In genomic region chr1:6234502-6235295, GRCh38 we compare ENCODE assay signal across 8 cellular contexts. TPM values are rescaled to one million over a fixed set of nuclear protein-coding genes. Genes with fewer than 3 reads are reported as not detected.
DNase-seq lines count a peak whose midpoint lies in the region; ATAC-seq, FAIRE-seq and TF ChIP-seq lines count a peak whose summit lies in the region.

No MANE protein-coding gene starts in this region.

- WGBS in esophagus, 2 donors = 41% methylated on average over 20 of the region's 20 CpGs

- no peaks in the 10 kb centered on the region for H3K9me3 Mint-ChIP-seq in progenitor cell of endocrine pancreas (ENCODE audit: low read depth)

- peak overlapping the region; percentile 89 for H3K4me3 Mint-ChIP-seq in progenitor cell of endocrine pancreas (ENCODE audit: low read depth)

- peak overlapping the region; percentile 91 for H3K27ac Mint-ChIP-seq in progenitor cell of endocrine pancreas

- H3K27me3 Mint-ChIP-seq in progenitor cell of endocrine pancreas = peaks cover 10% of the 10 kb centered on the region

- H3K27ac ChIP-seq in SJCRH30 (peak overlapping the region; percentile 2; the same call in 1 of the 2 replicates), esophagus (ENCODE audit: low read depth in 2 of 2, low read length in 1 of 2) (peak overlapping the region; percentile 67 to 72)

- no peaks in the 10 kb centered on the region for H3K27me3 ChIP-seq in SJCRH30
- no peaks in the 10 kb centered on the region for H3K27me3 ChIP-seq in esophagus (ENCODE audit: control insufficient read depth in 1 of 2, insufficient read depth in 2 of 2, low read length in 2 of 2)

- TF ChIP-seq CTCF in progenitor cell of endocrine pancreas (IDR thresholded peaks at IDR 0.05; ENCODE audit: unreplicated experiment) = no peak

- ATAC-seq in GM21717 (IDR thresholded peaks at IDR 0.05; ENCODE audit: unreplicated experiment) (peak; percentile 1), GM21515 (IDR thresholded peaks at IDR 0.05; ENCODE audit: unreplicated experiment) (no peak), HG02642 (IDR thresholded peaks at IDR 0.05; ENCODE audit: poor library complexity, unreplicated experiment) (no peak)

- DNase-seq in SJCRH30 = peak; percentile 70 to 75
- DNase-seq in progenitor cell of endocrine pancreas (ENCODE audit: low spot score, unreplicated experiment) = no peak
- no peak for DNase-seq in AG20443 (ENCODE audit: low spot score)
- DNase-seq in urothelium cell line (ENCODE audit: low spot score) = no peak

- H3K4me3 ChIP-seq in SJCRH30 (peak overlapping the region; percentile 83), esophagus (ENCODE audit: low read depth in 1 of 2, low read length in 2 of 2) (peak overlapping the region; percentile 81 to 86)

- peaks cover 4% of the 10 kb centered on the region for H3K36me3 Mint-ChIP-seq in progenitor cell of endocrine pancreas (ENCODE audit: insufficient read depth)

- peaks cover 9% of the 10 kb centered on the region for H3K4me1 ChIP-seq in SJCRH30
- H3K4me1 ChIP-seq in esophagus (ENCODE audit: control insufficient read depth in 2 of 2, insufficient read depth in 2 of 2, low read length in 1 of 2) = peaks cover 3 to 6% of the 10 kb centered on the region in 2 donors

- peaks cover 7% of the 10 kb centered on the region for H3K4me1 Mint-ChIP-seq in progenitor cell of endocrine pancreas (ENCODE audit: low read depth)

- H3K9me3 ChIP-seq in SJCRH30 (replicated peaks) (no peaks in the 10 kb centered on the region), esophagus (ENCODE audit: control insufficient read depth in 2 of 2, insufficient read depth in 1 of 2, low read depth in 1 of 2, low read length in 1 of 2) (no peaks in the 10 kb centered on the region)

- FAIRE-seq in urothelium cell line (lab: Jason Lieb, UNC) = no peak

- peaks cover 34% of the 10 kb centered on the region for H3K36me3 ChIP-seq in SJCRH30
- peaks cover 6 to 11% of the 10 kb centered on the region in 2 donors for H3K36me3 ChIP-seq in esophagus (ENCODE audit: control insufficient read depth in 2 of 2, insufficient read depth in 2 of 2, low read length in 1 of 2)

RNA-seq across cellular contexts. Expression of gene ICMT, which starts 1.1 kb away (rescaled TPM):
- total RNA-seq in SJCRH30 (2014; rRNA removed; shearing (Covaris generic)) = 109 and 111 TPM in 2 replicates
- polyA plus RNA-seq in esophagus = 10 to 100 TPM; 16.3 to 27.1 TPM
- total RNA-seq in progenitor cell of endocrine pancreas = 56.6 and 59.4 TPM in 2 replicates

RNA-seq across cellular contexts. Expression of gene HES3, which starts 9.3 kb away (rescaled TPM):
- total RNA-seq in SJCRH30 (2014; rRNA removed; shearing (Covaris generic)) = not detected in 2 replicates
- polyA plus RNA-seq in esophagus = not detected
- total RNA-seq in progenitor cell of endocrine pancreas = not detected in 2 replicates

RNA-seq across cellular contexts. Expression of gene GPR153, which starts 26.2 kb away (rescaled TPM):
- 58.2 and 61.3 TPM in 2 replicates for total RNA-seq in SJCRH30 (2014; rRNA removed; shearing (Covaris generic))
- polyA plus RNA-seq in esophagus = 1 to 10 TPM; 2.7 to 3.9 TPM
- total RNA-seq in progenitor cell of endocrine pancreas = 6.3 and 6.5 TPM in 2 replicates

RNA-seq across cellular contexts. Expression of gene RNF207, which starts 28.8 kb away (rescaled TPM):
- total RNA-seq in SJCRH30 (2014; rRNA removed; shearing (Covaris generic)) = not detected in 2 replicates
- 10 to 100 TPM; 17.0 to 68.0 TPM for polyA plus RNA-seq in esophagus
- 50.5 and 55.4 TPM in 2 replicates for total RNA-seq in progenitor cell of endocrine pancreas

RNA-seq across cellular contexts. Expression of gene RPL22, which starts 35.3 kb away (rescaled TPM):
- 606 and 680 TPM in 2 replicates for total RNA-seq in SJCRH30 (2014; rRNA removed; shearing (Covaris generic))
- 100 to 1,000 TPM; 360 to 588 TPM for polyA plus RNA-seq in esophagus
- total RNA-seq in progenitor cell of endocrine pancreas = 414 and 432 TPM in 2 replicates

Comparison
In these comparisons a context has a peak if more than half of its experiments do, and no peak if none do; other contexts are left out.
1. DNase-seq: peak in SJCRH30 (2 of 2); none in progenitor cell of endocrine pancreas (single experiment), AG20443 (single experiment) and urothelium cell line (single experiment).